27 cellular contexts compared by ENCODE assay signal in the genomic region with DNA sequence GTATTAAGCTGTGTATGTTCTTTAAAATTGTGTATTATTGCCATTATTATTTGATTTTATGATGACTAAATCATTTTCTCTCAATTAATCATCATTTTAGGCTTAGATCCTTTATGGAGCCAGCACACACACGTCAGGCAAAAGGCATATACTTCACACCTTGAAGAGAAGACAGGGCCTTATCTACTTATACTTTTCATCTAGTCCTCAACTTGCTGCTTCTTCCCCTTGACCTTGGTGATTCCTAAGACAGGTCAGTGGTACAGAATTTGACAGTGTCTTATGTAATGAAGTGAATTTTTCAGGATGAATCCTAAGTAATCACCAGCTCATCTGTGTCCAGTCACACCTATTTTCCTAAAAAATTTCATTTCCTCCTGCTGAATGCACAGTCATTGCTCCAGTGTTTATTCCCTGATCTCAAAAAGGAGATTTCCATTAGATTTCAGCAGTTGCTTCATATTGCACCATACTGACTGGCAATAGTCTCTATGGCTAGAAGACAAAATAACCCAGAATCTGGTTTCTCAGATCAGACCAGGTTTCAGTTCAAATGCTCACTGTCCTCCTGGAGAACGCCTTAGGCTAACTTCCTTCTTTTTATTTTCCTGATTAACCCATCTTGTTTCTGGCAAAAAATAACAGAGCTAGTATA.
"Had no signal": no experiment of that assay in that cellular context is flagged by ENCODE, and none has a peak within 500 bp of the region (broad histone marks: within the 10 kb centered on the region; RNA-seq: fewer than 3 reads in every experiment).

No MANE protein-coding gene starts in this region.

- FAIRE-seq: colon had no signal

- ATAC-seq: activated CD4-positive, alpha-beta T cell treated with anti-CD3 and anti-CD28 coated beads for 36 hours; activated naive CD4-positive, alpha-beta T cell treated with anti-CD3 and anti-CD28 coated beads, Interleukin-2, amount 50 U/mL, for 72 hours; activated T-cell treated with anti-CD3 and anti-CD28 coated beads, Interleukin-2, amount 50 U/mL, for 72 hours; foreskin keratinocyte; gastrocnemius medialis; heart left ventricle had no signal

- H3K27ac ChIP-seq: ascending aorta, brain microvascular endothelial cell, esophagus muscularis mucosa, foreskin keratinocyte, gastrocnemius medialis, heart left ventricle had no signal

- H3K27me3 ChIP-seq: ascending aorta, brain microvascular endothelial cell, esophagus muscularis mucosa, foreskin keratinocyte, gastrocnemius medialis, heart left ventricle had no signal

- DNase-seq: activated CD4-positive, alpha-beta memory T cell treated with anti-CD3 and anti-CD28 coated beads, Interleukin-2, amount 10 ng/mL, durations not matched to agents 7 days and 5 days; activated CD4-positive, alpha-beta T cell treated with anti-CD3 and anti-CD28 coated beads for 36 hours; activated CD4-positive, alpha-beta T cell treated with anti-CD3 and anti-CD28 coated beads, Interleukin-2, amount 10 ng/mL, durations not matched to agents 7 days and 5 days; activated CD4-positive, alpha-beta T cell treated with anti-CD3 and anti-CD28 coated beads, Interleukin-2, amount 50 U/mL, for 4 hours; activated CD4-positive, CD25-positive, alpha-beta regulatory T cell; activated CD4-positive, CD25-positive, alpha-beta regulatory T cell treated with anti-CD3 and anti-CD28 coated beads, Interleukin-2, amount 50 U/mL, for 72 hours; activated CD8-positive, alpha-beta memory T cell treated with anti-CD3 and anti-CD28 coated beads, Interleukin-2, amount 50 U/mL, for 48 hours; activated gamma-delta T cell; activated naive CD4-positive, alpha-beta T cell; activated naive CD4-positive, alpha-beta T cell treated with anti-CD3 and anti-CD28 coated beads, Interleukin-2, amount 10 ng/mL, durations not matched to agents 7 days and 5 days; activated naive CD8-positive, alpha-beta T cell treated with anti-CD3 and anti-CD28 coated beads, Interleukin-2, amount 10 ng/mL, durations not matched to agents 7 days and 5 days; activated T-cell treated with anti-CD3 and anti-CD28 coated beads for 4 hours; activated T-cell treated with anti-CD3 and anti-CD28 coated beads, Interleukin-2, amount 50 U/mL, for 24 hours; activated T-cell treated with anti-CD3 and anti-CD28 coated beads, Interleukin-2, amount 50 U/mL, for 72 hours; brain microvascular endothelial cell; caudate nucleus; effector memory CD4-positive, alpha-beta T cell; endodermal cell; foreskin keratinocyte; gastrocnemius medialis; glutamatergic neuron; heart left ventricle; T-helper 2 cell had no signal

- H3K4me3 ChIP-seq: ascending aorta, esophagus muscularis mucosa, gastrocnemius medialis, heart left ventricle had no signal

- H3K9me3 ChIP-seq: ascending aorta, esophagus muscularis mucosa, gastrocnemius medialis, heart left ventricle had no signal

- H3K36me3 ChIP-seq: ascending aorta, brain microvascular endothelial cell, esophagus muscularis mucosa, gastrocnemius medialis, heart left ventricle had no signal

- H3K4me1 ChIP-seq: ascending aorta, esophagus muscularis mucosa, foreskin keratinocyte, gastrocnemius medialis, heart left ventricle had no signal
